In genomic region chr2:18124126-18124835, GRCh38 we compare ENCODE assay signal across 16 cellular contexts.
DNase-seq lines count a peak whose midpoint lies in the region; ATAC-seq and TF ChIP-seq lines count a peak whose summit lies in the region.
"Had no signal": no experiment of that assay in that cellular context is flagged by ENCODE, and none has a peak within 500 bp of the region (broad histone marks: within the 10 kb centered on the region; RNA-seq: fewer than 3 reads in every experiment).

No MANE protein-coding gene starts in this region.

- ATAC-seq in left ventricle myocardium superior (peak; percentile 59), left cardiac atrium (no peak), HG02571 (IDR thresholded peaks at IDR 0.05; ENCODE audit: unreplicated experiment) (no peak)
- no peak for ATAC-seq in activated T-cell treated with anti-CD3 and anti-CD28 coated beads, Interleukin-2, amount 50 U/mL, for 4 hours
- ATAC-seq: CD8-positive, alpha-beta T cell had no signal

- no peak for TF ChIP-seq CTCF in fibroblast of the aortic adventitia (IDR thresholded peaks at IDR 0.05; ENCODE audit: insufficient read depth, low read length)

- peaks cover 2% of the 10 kb centered on the region for H3K27me3 Mint-ChIP-seq in activated T-cell treated with anti-CD3 and anti-CD28 coated beads, Interleukin-2, amount 50 U/mL, for 4 hours (ENCODE audit: low read depth)

- H3K36me3 Mint-ChIP-seq in activated T-cell treated with anti-CD3 and anti-CD28 coated beads, Interleukin-2, amount 50 U/mL, for 4 hours (ENCODE audit: insufficient read depth): no peaks in the 10 kb centered on the region
- H3K36me3 Mint-ChIP-seq: CD8-positive, alpha-beta T cell had no signal

- no peak for DNase-seq in left ventricle myocardium superior
- DNase-seq in left cardiac atrium: no peak
- DNase-seq in cerebellar cortex (ENCODE audit: low spot score): peak; percentile 86
- DNase-seq in fibroblast of the aortic adventitia (ENCODE audit: low read depth): peak; percentile 23
- DNase-seq in activated T-cell treated with anti-CD3 and anti-CD28 coated beads, Interleukin-2, amount 50 U/mL, for 4 hours: no peak
- DNase-seq in H4 (ENCODE audit: low spot score): no peak
- DNase-seq: Calu3; CD8-positive, alpha-beta T cell; DMS53; DND-41; EL; GOT3; H9 had no signal

- H3K4me3 Mint-ChIP-seq in activated T-cell treated with anti-CD3 and anti-CD28 coated beads, Interleukin-2, amount 50 U/mL, for 4 hours: no peak overlapping the region
- H3K4me3 Mint-ChIP-seq: B cell; CD8-positive, alpha-beta T cell; H9 had no signal

- H3K4me1 Mint-ChIP-seq in activated T-cell treated with anti-CD3 and anti-CD28 coated beads, Interleukin-2, amount 50 U/mL, for 4 hours (ENCODE audit: low read depth): no peaks in the 10 kb centered on the region
- H3K4me1 Mint-ChIP-seq: H9 had no signal

- intact Hi-C loops in left ventricle myocardium superior (cut with micrococcal nuclease): no loop called here
- intact Hi-C loops in left cardiac atrium (cut with DNase I): no loop called here

- no peaks in the 10 kb centered on the region for H3K9me3 Mint-ChIP-seq in activated T-cell treated with anti-CD3 and anti-CD28 coated beads, Interleukin-2, amount 50 U/mL, for 4 hours
- H3K9me3 Mint-ChIP-seq: CD8-positive, alpha-beta T cell; H9 had no signal

- no peak overlapping the region for H3K4me3 ChIP-seq in fibroblast of the aortic adventitia (ENCODE audit: low read depth, low read length)
- H3K4me3 ChIP-seq: BLaER1 treated with 17β-estradiol and CSF1 and Interleukin-3, amounts not matched to agents 10 nM and 100 nM had no signal

Comparison
In these comparisons a context has a peak if more than half of its experiments do, and no peak if none do; other contexts are left out.
1. DNase-seq: peak in cerebellar cortex (single experiment) and fibroblast of the aortic adventitia (single experiment); none in left ventricle myocardium superior (single experiment), left cardiac atrium (single experiment), activated T-cell treated with anti-CD3 and anti-CD28 coated beads, Interleukin-2, amount 50 U/mL, for 4 hours (single experiment) and H4 (single experiment).